ENCODE assay signal across 1 cellular context in the genomic region with DNA sequence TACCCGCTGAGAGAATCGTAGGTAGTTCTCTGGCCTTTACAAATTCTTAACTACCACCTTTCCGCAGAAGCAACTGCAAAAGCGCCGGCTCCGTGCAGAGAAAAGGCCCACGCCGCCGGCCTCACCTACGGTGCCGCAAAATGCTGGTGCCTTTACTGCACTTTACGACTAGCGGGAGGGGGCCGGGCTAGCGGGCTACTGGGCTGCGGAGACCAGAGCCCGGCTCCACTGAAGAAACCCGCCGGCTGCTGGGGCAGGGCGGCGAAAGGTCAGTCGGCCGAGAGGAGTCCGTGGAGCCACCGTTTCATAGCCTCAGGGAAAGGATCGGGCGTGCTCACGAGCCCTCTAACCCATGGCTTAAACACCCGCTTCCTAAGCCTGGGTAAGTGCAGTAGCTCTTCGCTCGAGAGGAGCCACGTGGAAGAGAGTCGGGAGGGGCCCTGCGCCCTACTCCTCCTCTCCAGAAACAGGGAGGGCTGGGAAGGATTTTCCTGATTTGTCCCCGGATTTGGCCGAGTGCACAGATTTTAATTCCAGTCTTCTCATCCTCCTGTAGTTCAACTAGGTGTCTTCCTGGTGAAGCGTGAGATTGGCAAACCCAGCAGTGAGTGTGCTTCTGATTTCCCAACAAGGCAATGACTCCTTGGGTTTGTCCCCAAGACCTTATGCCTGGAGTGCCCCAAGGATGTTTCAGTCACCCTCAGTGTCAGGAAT.
TF ChIP-seq lines count a peak whose summit lies in the region.

A gene with protein sequence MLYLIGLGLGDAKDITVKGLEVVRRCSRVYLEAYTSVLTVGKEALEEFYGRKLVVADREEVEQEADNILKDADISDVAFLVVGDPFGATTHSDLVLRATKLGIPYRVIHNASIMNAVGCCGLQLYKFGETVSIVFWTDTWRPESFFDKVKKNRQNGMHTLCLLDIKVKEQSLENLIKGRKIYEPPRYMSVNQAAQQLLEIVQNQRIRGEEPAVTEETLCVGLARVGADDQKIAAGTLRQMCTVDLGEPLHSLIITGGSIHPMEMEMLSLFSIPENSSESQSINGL (minus strand): TSS at position 105 of the 714 bp plus-strand sequence. CDS start 341 bp downstream, outside the sequence.

TF ChIP-seq in K562, 482 proteins besides CTCF, POLR2A, EP300 and RAD21 (continued from another document and continues in another):
- TF ChIP-seq ZNF436 (CRISPR knock-in tag; IDR thresholded peaks at IDR 0.05) (no peak), TBP (optimal IDR thresholded peaks at IDR 0.05; ENCODE audit: low read depth, low read length) (peak; percentile 91), ESRRA (IDR thresholded peaks at IDR 0.05; ENCODE audit: borderline replicate concordance, low read depth) (peak; percentile 44; the same call in 1 of the 2 replicates), SMARCA5 (IDR thresholded peaks at IDR 0.05) (no peak), ATF7 (IDR thresholded peaks at IDR 0.05) (peak; percentile 70; the same call in 1 of the 2 replicates), SRF (CRISPR knock-in tag; IDR thresholded peaks at IDR 0.05) (peak in 1 of 2 experiments; percentile 32; a peak in 1 of 4 replicates), CUX1 (CRISPR knock-in tag; IDR thresholded peaks at IDR 0.05) (no peak), HMG20A (CRISPR knock-in tag; conservative IDR thresholded peaks at IDR 0.05) (no peak), XRCC5 (IDR thresholded peaks at IDR 0.05; ENCODE audit: low read depth, low read length) (0 out of 2 replicates have a peak, but pooled peaks have one; percentile 59), ZNF830 (CRISPR knock-in tag; IDR thresholded peaks at IDR 0.05) (no peak), ZNF140 (CRISPR knock-in tag; IDR thresholded peaks at IDR 0.05) (no peak), TFE3 (CRISPR knock-in tag; IDR thresholded peaks at IDR 0.05) (no peak), RNF219 (CRISPR knock-in tag; IDR thresholded peaks at IDR 0.05) (no peak), SMARCE1 (IDR thresholded peaks at IDR 0.05) (no peak), CBX5 (IDR thresholded peaks at IDR 0.05; ENCODE audit: borderline replicate concordance, low read depth) (no peak), ZNF395 (CRISPR knock-in tag; IDR thresholded peaks at IDR 0.05) (peak; percentile 87), MIER1 (IDR thresholded peaks at IDR 0.05; ENCODE audit: low read depth) (peak; percentile 29; the same call in 1 of the 2 replicates), BCL6 (CRISPR knock-in tag; IDR thresholded peaks at IDR 0.05) (no peak), NRF1 (conservative IDR thresholded peaks at IDR 0.05 in 1 of 2, IDR thresholded peaks at IDR 0.05 in 1 of 2) (peak; percentile 33 to 36; a peak in 1 of 4 replicates), ZNF445 (CRISPR knock-in tag; IDR thresholded peaks at IDR 0.05; ENCODE audit: low read depth) (no peak), AFF1 (IDR thresholded peaks at IDR 0.05; ENCODE audit: low read depth in 1 of 2, partially characterized antibody in 2 of 2) (peak in 1 of 2 experiments; percentile 15), ZNF778 (CRISPR knock-in tag; IDR thresholded peaks at IDR 0.05) (no peak), RAD51 (IDR thresholded peaks at IDR 0.05; ENCODE audit: borderline replicate concordance, low read depth) (peak; percentile 30; the same call in 1 of the 2 replicates), EGR1 (conservative IDR thresholded peaks at IDR 0.05) (peak; percentile 27; the same call in 1 of the 2 replicates), SMARCA4 (IDR thresholded peaks at IDR 0.05) (peak; percentile 47; the same call in 1 of the 2 replicates), PCBP2 (IDR thresholded peaks at IDR 0.05; ENCODE audit: low read depth, low read length, poor library complexity, severe bottlenecking) (no peak)
- TF ChIP-seq, protein P1, sequence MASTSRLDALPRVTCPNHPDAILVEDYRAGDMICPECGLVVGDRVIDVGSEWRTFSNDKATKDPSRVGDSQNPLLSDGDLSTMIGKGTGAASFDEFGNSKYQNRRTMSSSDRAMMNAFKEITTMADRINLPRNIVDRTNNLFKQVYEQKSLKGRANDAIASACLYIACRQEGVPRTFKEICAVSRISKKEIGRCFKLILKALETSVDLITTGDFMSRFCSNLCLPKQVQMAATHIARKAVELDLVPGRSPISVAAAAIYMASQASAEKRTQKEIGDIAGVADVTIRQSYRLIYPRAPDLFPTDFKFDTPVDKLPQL (IDR thresholded peaks at IDR 0.05; ENCODE audit: extremely low read depth, insufficient read length), result no peak
- TF ChIP-seq, protein P2, sequence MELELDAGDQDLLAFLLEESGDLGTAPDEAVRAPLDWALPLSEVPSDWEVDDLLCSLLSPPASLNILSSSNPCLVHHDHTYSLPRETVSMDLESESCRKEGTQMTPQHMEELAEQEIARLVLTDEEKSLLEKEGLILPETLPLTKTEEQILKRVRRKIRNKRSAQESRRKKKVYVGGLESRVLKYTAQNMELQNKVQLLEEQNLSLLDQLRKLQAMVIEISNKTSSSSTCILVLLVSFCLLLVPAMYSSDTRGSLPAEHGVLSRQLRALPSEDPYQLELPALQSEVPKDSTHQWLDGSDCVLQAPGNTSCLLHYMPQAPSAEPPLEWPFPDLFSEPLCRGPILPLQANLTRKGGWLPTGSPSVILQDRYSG (tag; conservative IDR thresholded peaks at IDR 0.05; ENCODE audit: low read depth), result 0 out of 2 replicates have a peak, but pooled peaks have one; percentile 21
- TF ChIP-seq, protein P3, sequence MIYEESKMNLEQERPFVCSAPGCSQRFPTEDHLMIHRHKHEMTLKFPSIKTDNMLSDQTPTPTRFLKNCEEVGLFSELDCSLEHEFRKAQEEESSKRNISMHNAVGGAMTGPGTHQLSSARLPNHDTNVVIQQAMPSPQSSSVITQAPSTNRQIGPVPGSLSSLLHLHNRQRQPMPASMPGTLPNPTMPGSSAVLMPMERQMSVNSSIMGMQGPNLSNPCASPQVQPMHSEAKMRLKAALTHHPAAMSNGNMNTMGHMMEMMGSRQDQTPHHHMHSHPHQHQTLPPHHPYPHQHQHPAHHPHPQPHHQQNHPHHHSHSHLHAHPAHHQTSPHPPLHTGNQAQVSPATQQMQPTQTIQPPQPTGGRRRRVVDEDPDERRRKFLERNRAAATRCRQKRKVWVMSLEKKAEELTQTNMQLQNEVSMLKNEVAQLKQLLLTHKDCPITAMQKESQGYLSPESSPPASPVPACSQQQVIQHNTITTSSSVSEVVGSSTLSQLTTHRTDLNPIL (CRISPR knock-in tag; IDR thresholded peaks at IDR 0.05), result no peak
- TF ChIP-seq, protein P4, sequence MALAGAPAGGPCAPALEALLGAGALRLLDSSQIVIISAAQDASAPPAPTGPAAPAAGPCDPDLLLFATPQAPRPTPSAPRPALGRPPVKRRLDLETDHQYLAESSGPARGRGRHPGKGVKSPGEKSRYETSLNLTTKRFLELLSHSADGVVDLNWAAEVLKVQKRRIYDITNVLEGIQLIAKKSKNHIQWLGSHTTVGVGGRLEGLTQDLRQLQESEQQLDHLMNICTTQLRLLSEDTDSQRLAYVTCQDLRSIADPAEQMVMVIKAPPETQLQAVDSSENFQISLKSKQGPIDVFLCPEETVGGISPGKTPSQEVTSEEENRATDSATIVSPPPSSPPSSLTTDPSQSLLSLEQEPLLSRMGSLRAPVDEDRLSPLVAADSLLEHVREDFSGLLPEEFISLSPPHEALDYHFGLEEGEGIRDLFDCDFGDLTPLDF (CRISPR knock-in tag; IDR thresholded peaks at IDR 0.05), result 0 out of 2 replicates have a peak, but pooled peaks have one; percentile 32
